ENCODE assay signal across 1 cellular context in the genomic region with DNA sequence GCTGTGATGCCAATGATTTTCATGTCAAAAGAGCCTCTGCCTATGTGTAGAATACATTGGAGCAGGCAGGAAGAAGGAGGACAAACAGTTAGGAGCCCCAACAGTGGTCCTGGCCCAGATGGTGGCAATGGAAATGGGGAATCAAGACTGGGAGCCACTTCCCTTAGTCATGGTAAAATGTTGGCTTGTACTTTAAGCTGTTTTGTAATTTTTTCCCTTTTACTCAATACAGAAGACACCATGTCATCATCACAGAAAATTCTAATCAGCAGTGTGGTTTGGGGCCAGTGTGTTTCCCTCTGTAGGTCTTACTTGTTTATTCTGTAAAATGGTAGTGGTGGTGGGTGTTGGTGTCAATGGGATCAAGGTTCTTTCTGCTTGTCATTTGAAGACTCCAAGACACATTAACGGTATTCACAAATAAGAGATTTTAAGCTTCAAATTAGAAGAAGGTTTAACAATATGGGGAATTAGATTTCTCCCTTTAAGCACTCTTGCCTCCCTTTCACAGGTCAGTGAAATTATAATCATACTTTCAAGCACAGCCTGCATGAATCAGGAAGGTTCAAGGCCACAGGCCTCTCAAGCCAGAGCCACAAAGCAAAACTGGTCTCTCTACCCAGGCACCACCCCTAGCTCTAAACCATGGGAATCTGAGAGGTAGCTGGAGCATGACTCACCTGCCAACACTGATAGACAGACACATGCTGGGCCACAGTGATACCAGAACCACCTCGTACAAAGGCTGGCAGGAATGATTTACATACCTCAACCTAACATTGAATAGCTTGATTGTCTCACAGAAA.
TF ChIP-seq lines count a peak whose summit lies in the region.

No MANE protein-coding gene starts in this region.

TF ChIP-seq in K562, 482 proteins besides CTCF, POLR2A, EP300 and RAD21 (continued from another document and continues in another):
- TF ChIP-seq HSF4 (CRISPR knock-in tag; IDR thresholded peaks at IDR 0.05; ENCODE audit: borderline replicate concordance) (no peak), TFAP4 (CRISPR knock-in tag; IDR thresholded peaks at IDR 0.05; ENCODE audit: borderline replicate concordance) (peak; percentile 36; the same call in 1 of the 2 replicates), USF2 (CRISPR knock-in tag; IDR thresholded peaks at IDR 0.05) (no peak), CREB1 (IDR thresholded peaks at IDR 0.05) (peak; percentile 43; the same call in 1 of the 2 replicates), CREB1 (CRISPR knock-in tag; IDR thresholded peaks at IDR 0.05) (no peak), HINFP (tag; conservative IDR thresholded peaks at IDR 0.05; ENCODE audit: low read depth) (no peak), RUNX1 (IDR thresholded peaks at IDR 0.05; ENCODE audit: low read depth) (no peak), POLR2AphosphoS5 (IDR thresholded peaks at IDR 0.05; ENCODE audit: control insufficient read depth, insufficient read depth, low read depth, low read length) (peak; percentile 95), RBM17 (IDR thresholded peaks at IDR 0.05; ENCODE audit: borderline replicate concordance, low read depth, low read length) (no peak), CLOCK (CRISPR knock-in tag; IDR thresholded peaks at IDR 0.05; ENCODE audit: borderline replicate concordance) (no peak), ZBTB7A (IDR thresholded peaks at IDR 0.05; ENCODE audit: borderline replicate concordance, control insufficient read depth, low read depth, low read length) (no peak), KLF10 (CRISPR knock-in tag; IDR thresholded peaks at IDR 0.05) (no peak), ZSCAN32 (CRISPR knock-in tag; IDR thresholded peaks at IDR 0.05) (no peak), NCOA1 (IDR thresholded peaks at IDR 0.05; ENCODE audit: low read depth) (no peak; the same call in 1 of the 2 replicates), TBP (optimal IDR thresholded peaks at IDR 0.05; ENCODE audit: low read depth, low read length) (peak; percentile 47), ZNF232 (CRISPR knock-in tag; IDR thresholded peaks at IDR 0.05) (no peak), GABPB1 (CRISPR knock-in tag; IDR thresholded peaks at IDR 0.05) (no peak), SMARCC2 (IDR thresholded peaks at IDR 0.05; ENCODE audit: low read depth) (peak; percentile 82), SP1 (CRISPR knock-in tag; IDR thresholded peaks at IDR 0.05) (no peak), ZNF717 (CRISPR knock-in tag; IDR thresholded peaks at IDR 0.05) (no peak), HDAC1 (IDR thresholded peaks at IDR 0.05) (peak in 1 of 2 experiments; percentile 90; a peak in 2 of 4 replicates), RCOR1 (IDR thresholded peaks at IDR 0.05; ENCODE audit: borderline replicate concordance in 1 of 2, low read depth in 2 of 2, low read length in 2 of 2) (peak; percentile 80 to 92), MAFK (IDR thresholded peaks at IDR 0.05; ENCODE audit: low read length) (0 out of 2 replicates have a peak, but pooled peaks have one; percentile 2), ZNF77 (CRISPR knock-in tag; IDR thresholded peaks at IDR 0.05) (no peak), SMARCA4 (IDR thresholded peaks at IDR 0.05) (peak; percentile 96), PTBP1 (IDR thresholded peaks at IDR 0.05; ENCODE audit: low read depth, low read length) (no peak), E2F5 (CRISPR knock-in tag; IDR thresholded peaks at IDR 0.05) (no peak), ZNF165 (CRISPR knock-in tag; IDR thresholded peaks at IDR 0.05; ENCODE audit: borderline replicate concordance) (no peak), TAF7 (tag; IDR thresholded peaks at IDR 0.05) (no peak), JUNB (CRISPR knock-in tag; conservative IDR thresholded peaks at IDR 0.05) (no peak), SRSF9 (IDR thresholded peaks at IDR 0.05; ENCODE audit: borderline replicate concordance, low read depth, low read length) (no peak), SAP30 (IDR thresholded peaks at IDR 0.05; ENCODE audit: borderline replicate concordance, insufficient read depth, low read depth, low read length, poor library complexity, severe bottlenecking) (no peak), ZNF175 (CRISPR knock-in tag; IDR thresholded peaks at IDR 0.05; ENCODE audit: low read depth) (0 out of 2 replicates have a peak, but pooled peaks have one; percentile 34), NBN (IDR thresholded peaks at IDR 0.05; ENCODE audit: low read depth) (no peak), GATA2 (CRISPR knock-in tag; IDR thresholded peaks at IDR 0.05) (peak; percentile 35; the same call in 1 of the 2 replicates), NFYB (IDR thresholded peaks at IDR 0.05; ENCODE audit: extremely low read depth, insufficient read length) (no peak), U2AF2 (optimal IDR thresholded peaks at IDR 0.05; ENCODE audit: low read depth, low read length) (no peak), GTF2B (IDR thresholded peaks at IDR 0.05; ENCODE audit: extremely low read depth, insufficient read length) (no peak), SNIP1 (IDR thresholded peaks at IDR 0.05; ENCODE audit: low read depth) (no peak), HOXB6 (CRISPR knock-in tag; IDR thresholded peaks at IDR 0.05; ENCODE audit: borderline replicate concordance) (no peak), ETV6 (IDR thresholded peaks at IDR 0.05; ENCODE audit: borderline replicate concordance in 1 of 2, low read depth in 2 of 2, low read length in 1 of 2) (no peak), ETV6 (CRISPR knock-in tag; IDR thresholded peaks at IDR 0.05; ENCODE audit: borderline replicate concordance) (no peak), TFAM (CRISPR knock-in tag; conservative IDR thresholded peaks at IDR 0.05) (no peak), ZNF253 (CRISPR knock-in tag; conservative IDR thresholded peaks at IDR 0.05) (no peak), ELF1 (tag; IDR thresholded peaks at IDR 0.05) (no peak), NR2C2 (CRISPR knock-in tag; IDR thresholded peaks at IDR 0.05) (no peak), NR2C2 (tag; IDR thresholded peaks at IDR 0.05) (no peak), BACH1 (tag; IDR thresholded peaks at IDR 0.05) (no peak), FOXK1 (CRISPR knock-in tag; IDR thresholded peaks at IDR 0.05; ENCODE audit: borderline replicate concordance) (no peak), SMAD2 (IDR thresholded peaks at IDR 0.05; ENCODE audit: low read depth, low read length) (no peak)
- TF ChIP-seq, protein P1, sequence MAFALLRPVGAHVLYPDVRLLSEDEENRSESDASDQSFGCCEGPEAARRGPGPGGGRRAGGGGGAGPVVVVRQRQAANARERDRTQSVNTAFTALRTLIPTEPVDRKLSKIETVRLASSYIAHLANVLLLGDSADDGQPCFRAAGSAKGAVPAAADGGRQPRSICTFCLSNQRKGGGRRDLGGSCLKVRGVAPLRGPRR (CRISPR knock-in tag; IDR thresholded peaks at IDR 0.05), result no peak
- TF ChIP-seq, protein P2, sequence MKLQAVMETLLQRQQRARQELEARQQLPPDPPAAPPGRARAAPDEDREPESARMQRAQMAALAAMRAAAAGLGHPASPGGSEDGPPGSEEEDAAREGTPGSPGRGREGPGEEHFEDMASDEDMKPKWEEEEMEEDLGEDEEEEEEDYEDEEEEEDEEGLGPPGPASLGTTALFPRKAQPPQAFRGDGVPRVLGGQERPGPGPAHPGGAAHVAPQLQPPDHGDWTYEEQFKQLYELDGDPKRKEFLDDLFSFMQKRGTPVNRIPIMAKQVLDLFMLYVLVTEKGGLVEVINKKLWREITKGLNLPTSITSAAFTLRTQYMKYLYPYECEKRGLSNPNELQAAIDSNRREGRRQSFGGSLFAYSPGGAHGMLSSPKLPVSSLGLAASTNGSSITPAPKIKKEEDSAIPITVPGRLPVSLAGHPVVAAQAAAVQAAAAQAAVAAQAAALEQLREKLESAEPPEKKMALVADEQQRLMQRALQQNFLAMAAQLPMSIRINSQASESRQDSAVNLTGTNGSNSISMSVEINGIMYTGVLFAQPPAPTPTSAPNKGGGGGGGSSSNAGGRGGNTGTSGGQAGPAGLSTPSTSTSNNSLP (IDR thresholded peaks at IDR 0.05; ENCODE audit: borderline replicate concordance, low read depth, low read length), result no peak
- TF ChIP-seq, protein P3, sequence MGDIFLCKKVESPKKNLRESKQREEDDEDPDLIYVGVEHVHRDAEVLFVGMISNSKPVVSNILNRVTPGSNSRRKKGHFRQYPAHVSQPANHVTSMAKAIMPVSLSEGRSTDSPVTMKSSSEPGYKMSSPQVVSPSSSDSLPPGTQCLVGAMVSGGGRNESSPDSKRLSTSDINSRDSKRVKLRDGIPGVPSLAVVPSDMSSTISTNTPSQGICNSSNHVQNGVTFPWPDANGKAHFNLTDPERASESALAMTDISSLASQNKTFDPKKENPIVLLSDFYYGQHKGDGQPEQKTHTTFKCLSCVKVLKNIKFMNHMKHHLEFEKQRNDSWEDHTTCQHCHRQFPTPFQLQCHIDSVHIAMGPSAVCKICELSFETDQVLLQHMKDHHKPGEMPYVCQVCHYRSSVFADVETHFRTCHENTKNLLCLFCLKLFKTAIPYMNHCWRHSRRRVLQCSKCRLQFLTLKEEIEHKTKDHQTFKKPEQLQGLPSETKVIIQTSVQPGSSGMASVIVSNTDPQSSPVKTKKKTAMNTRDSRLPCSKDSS (IDR thresholded peaks at IDR 0.05; ENCODE audit: low read depth, partially characterized antibody), result no peak
- TF ChIP-seq, protein P4, sequence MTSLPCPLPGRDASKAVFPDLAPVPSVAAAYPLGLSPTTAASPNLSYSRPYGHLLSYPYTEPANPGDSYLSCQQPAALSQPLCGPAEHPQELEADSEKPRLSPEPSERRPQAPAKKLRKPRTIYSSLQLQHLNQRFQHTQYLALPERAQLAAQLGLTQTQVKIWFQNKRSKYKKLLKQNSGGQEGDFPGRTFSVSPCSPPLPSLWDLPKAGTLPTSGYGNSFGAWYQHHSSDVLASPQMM (CRISPR knock-in tag; IDR thresholded peaks at IDR 0.05), result no peak
